13 cellular contexts compared by ENCODE assay signal in genomic region chr11:64286801-64287159, GRCh38. TPM values are rescaled to one million over a fixed set of nuclear protein-coding genes. Genes with fewer than 3 reads are reported as not detected.
DNase-seq lines count a peak whose midpoint lies in the region; ATAC-seq and TF ChIP-seq lines count a peak whose summit lies in the region.
"Had no signal": no experiment of that assay in that cellular context is flagged by ENCODE, and none has a peak within 500 bp of the region (broad histone marks: within the 10 kb centered on the region; RNA-seq: fewer than 3 reads in every experiment).

No MANE protein-coding gene starts in this region.

- no peaks in the 10 kb centered on the region for H3K9me3 ChIP-seq in T-helper 17 cell (ENCODE audit: control insufficient read depth, low read length, poor library complexity, severe bottlenecking)
- H3K9me3 ChIP-seq in prostate gland = no peaks in the 10 kb centered on the region
- H3K9me3 ChIP-seq: adrenal gland, left ventricle myocardium inferior, sigmoid colon had no signal

- peak overlapping the region; percentile 77 for H3K4me3 Mint-ChIP-seq in stimulated activated naive CD8-positive, alpha-beta T cell treated with anti-CD3 and anti-CD28 coated beads, Interleukin-15, Interleukin-2, amounts not matched to agents 100 ng/mL and 50 ng/mL, for 24 hours
- H3K4me3 Mint-ChIP-seq in T-helper 17 cell (peak overlapping the region; percentile 85), memory B cell (peak overlapping the region; percentile 87)

- TF ChIP-seq POLR2A in prostate gland (IDR thresholded peaks at IDR 0.05) = no peak

- intact Hi-C loops in prostate gland (cut with DNase I) = no loop called here

- peaks cover 8% of the 10 kb centered on the region for H3K27me3 Mint-ChIP-seq in stimulated activated naive CD8-positive, alpha-beta T cell treated with anti-CD3 and anti-CD28 coated beads, Interleukin-15, Interleukin-2, amounts not matched to agents 100 ng/mL and 50 ng/mL, for 24 hours
- peaks cover 8% of the 10 kb centered on the region for H3K27me3 Mint-ChIP-seq in T-helper 17 cell
- peaks cover 5% of the 10 kb centered on the region for H3K27me3 Mint-ChIP-seq in memory B cell

- no peak overlapping the region for H3K4me3 ChIP-seq in prostate gland
- H3K4me3 ChIP-seq in coronary artery = no peak overlapping the region

- DNase-seq in stimulated activated naive CD8-positive, alpha-beta T cell treated with anti-CD3 and anti-CD28 coated beads, Interleukin-15, Interleukin-2, amounts not matched to agents 100 U/mL and 50 U/mL, for 24 hours = no peak
- no peak for DNase-seq in T-helper 17 cell
- no peak for DNase-seq in memory B cell (ENCODE audit: low spot score in 2 of 2)
- no peak for DNase-seq in prostate gland (ENCODE audit: low spot score)
- DNase-seq in coronary artery (ENCODE audit: low spot score) = no peak
- DNase-seq in SW 1271 (lab: John Stamatoyannopoulos, UW) = no peak
- DNase-seq: effector memory CD4-positive, alpha-beta T cell; left ventricle myocardium inferior; sigmoid colon had no signal

- no peaks in the 10 kb centered on the region for H3K9me3 Mint-ChIP-seq in stimulated activated naive CD8-positive, alpha-beta T cell treated with anti-CD3 and anti-CD28 coated beads, Interleukin-15, Interleukin-2, amounts not matched to agents 100 ng/mL and 50 ng/mL, for 24 hours
- H3K9me3 Mint-ChIP-seq in memory B cell = no peaks in the 10 kb centered on the region

- H3K27ac ChIP-seq in prostate gland (no peak overlapping the region), coronary artery (no peak overlapping the region)
- H3K27ac ChIP-seq: adrenal gland had no signal

- H3K36me3 Mint-ChIP-seq in stimulated activated naive CD8-positive, alpha-beta T cell treated with anti-CD3 and anti-CD28 coated beads, Interleukin-15, Interleukin-2, amounts not matched to agents 100 ng/mL and 50 ng/mL, for 24 hours (ENCODE audit: low read depth) = no peaks in the 10 kb centered on the region
- peaks cover 2% of the 10 kb centered on the region for H3K36me3 Mint-ChIP-seq in T-helper 17 cell (ENCODE audit: low read depth)
- H3K36me3 Mint-ChIP-seq in memory B cell = peaks cover 3% of the 10 kb centered on the region

- no peaks in the 10 kb centered on the region for H3K27me3 ChIP-seq in prostate gland (replicated peaks; ENCODE audit: insufficient read depth)

- peaks cover 25% of the 10 kb centered on the region for H3K4me1 Mint-ChIP-seq in stimulated activated naive CD8-positive, alpha-beta T cell treated with anti-CD3 and anti-CD28 coated beads, Interleukin-15, Interleukin-2, amounts not matched to agents 100 ng/mL and 50 ng/mL, for 24 hours (ENCODE audit: low read depth)
- H3K4me1 Mint-ChIP-seq in T-helper 17 cell = peaks cover 23% of the 10 kb centered on the region
- H3K4me1 Mint-ChIP-seq in memory B cell = peaks cover 17% of the 10 kb centered on the region

- no peak for ATAC-seq in stimulated activated naive CD8-positive, alpha-beta T cell treated with anti-CD3 and anti-CD28 coated beads, Interleukin-15, Interleukin-2, amounts not matched to agents 100 U/mL and 50 U/mL, for 24 hours
- ATAC-seq in T-helper 17 cell (no peak), memory B cell (ENCODE audit: low read depth) (no peak), HG02759 (IDR thresholded peaks at IDR 0.05; ENCODE audit: unreplicated experiment) (no peak)

- 83% methylated on average over 9 of the region's 9 CpGs for WGBS in prostate gland

- no peaks in the 10 kb centered on the region for H3K36me3 ChIP-seq in prostate gland

- H3K4me1 ChIP-seq in prostate gland (replicated peaks) = peaks cover 7% of the 10 kb centered on the region

- TF ChIP-seq CTCF in prostate gland (IDR thresholded peaks at IDR 0.05) (no peak), coronary artery (IDR thresholded peaks at IDR 0.05) (no peak)

- H3K27ac Mint-ChIP-seq in stimulated activated naive CD8-positive, alpha-beta T cell treated with anti-CD3 and anti-CD28 coated beads, Interleukin-15, Interleukin-2, amounts not matched to agents 100 ng/mL and 50 ng/mL, for 24 hours = peak overlapping the region; percentile 34
- peak overlapping the region; percentile 95 for H3K27ac Mint-ChIP-seq in T-helper 17 cell
- peak overlapping the region; percentile 79 for H3K27ac Mint-ChIP-seq in memory B cell

RNA-seq across cellular contexts. Expression of gene GPR137, which starts 1.1 kb away (rescaled TPM):
- total RNA-seq in T-helper 17 cell (10 to 100 TPM; 46.5 to 57.9 TPM), prostate gland (10 to 100 TPM; 38.8 to 94.9 TPM)

RNA-seq across cellular contexts. Expression of gene BAD, which starts 2.3 kb away (rescaled TPM):
- 10 to 100 TPM; 46.3 to 47.0 TPM for total RNA-seq in T-helper 17 cell
- total RNA-seq in prostate gland = 100 to 1,000 TPM; 140 to 161 TPM

RNA-seq across cellular contexts. Expression of gene KCNK4, which starts 4.3 kb away (rescaled TPM):
- under 1 TPM in 1 of 2 donors, not detected in 1; 0.50 TPM for total RNA-seq in T-helper 17 cell
- total RNA-seq in prostate gland = not detected
- total RNA-seq: left ventricle myocardium inferior, ureter had no signal

RNA-seq across cellular contexts. Expression of gene CATSPERZ, which starts 13.4 kb away (rescaled TPM):
- total RNA-seq in T-helper 17 cell (not detected), prostate gland (10 to 100 TPM in 1 of 2 donors, not detected in 1; 44.3 TPM)
- total RNA-seq: left ventricle myocardium inferior, sigmoid colon, ureter had no signal

RNA-seq across cellular contexts. Expression of gene ESRRA, which starts 18.5 kb away (rescaled TPM):
- total RNA-seq in T-helper 17 cell (10 to 100 TPM; 25.7 to 26.6 TPM), prostate gland (10 to 100 TPM; 38.7 to 54.7 TPM)

Comparison
In these comparisons a context has a peak if more than half of its experiments do, and no peak if none do; other contexts are left out.
1. H3K27ac Mint-ChIP-seq: peak in every context shown above with its lines; median percentile 95 in T-helper 17 cell; 79 in memory B cell; 34 in stimulated activated naive CD8-positive, alpha-beta T cell treated with anti-CD3 and anti-CD28 coated beads, Interleukin-15, Interleukin-2, amounts not matched to agents 100 ng/mL and 50 ng/mL, for 24 hours.